8 cellular contexts compared by ENCODE assay signal in genomic region chr5:59810041-59810440, GRCh38.
DNase-seq lines count a peak whose midpoint lies in the region; ATAC-seq and TF ChIP-seq lines count a peak whose summit lies in the region.

No MANE protein-coding gene starts in this region.

- CTCF ChIA-PET in Calu3 (lab: Charles Lee) = interaction anchor here (0.6 to 2.2 kb wide), 3 partner anchors 21 to 477 kb away, joined by 4 to 6 read pairs (median 5); no protein-coding TSS in a partner anchor

- peak; percentile 61 for DNase-seq in Calu3
- DNase-seq in Kasumi-1 (lab: John Stamatoyannopoulos, UW) = peak; percentile 66 to 78
- peak; percentile 59 for DNase-seq in amniotic stem cell (lab: John Stamatoyannopoulos, UW)
- DNase-seq in right atrium auricular region (ENCODE audit: low spot score) = peak; percentile 71
- DNase-seq in retina = peak; percentile 81

- peak overlapping the region; percentile 58 for H3K4me3 Mint-ChIP-seq in Calu3 (ENCODE audit: low read depth, unreplicated experiment)

- intact Hi-C loops in Calu3 (cut with micrococcal nuclease; ENCODE audit: unreplicated experiment) = loop anchor here (1.0 to 5.0 kb wide), 5 partner anchors 257 to 862 kb away; no protein-coding TSS in a partner anchor

- H3K36me3 ChIP-seq in SU-DHL-6 (ENCODE audit: low read length) (no peaks in the 10 kb centered on the region), right atrium auricular region (no peaks in the 10 kb centered on the region)

- H3K27ac ChIP-seq in SU-DHL-6 (ENCODE audit: low read depth, low read length) (no peak overlapping the region), right atrium auricular region (no peak overlapping the region)

- no TSS peak for BruUV-seq in Calu3 (replicated peaks; lab: Mats Ljungman, UMichigan)

- H2AFZ ChIP-seq in SU-DHL-6 (ENCODE audit: low read depth, low read length, severe bottlenecking) = no peak overlapping the region

- no peaks in the 10 kb centered on the region for H3K27me3 ChIP-seq in SU-DHL-6 (ENCODE audit: low read length)
- H3K27me3 ChIP-seq in right atrium auricular region = no peaks in the 10 kb centered on the region

- H3K4me3 ChIP-seq in SU-DHL-6 (ENCODE audit: insufficient read depth, low read length, poor library complexity, severe bottlenecking) (no peak overlapping the region), right atrium auricular region (no peak overlapping the region)

- no peaks in the 10 kb centered on the region for H3K36me3 Mint-ChIP-seq in Calu3 (ENCODE audit: insufficient read depth, unreplicated experiment)

- H3K4me1 ChIP-seq in right atrium auricular region = no peaks in the 10 kb centered on the region

- ATAC-seq in GM21360 (IDR thresholded peaks at IDR 0.05; ENCODE audit: unreplicated experiment) (peak; percentile 68), HG03457 (IDR thresholded peaks at IDR 0.05; ENCODE audit: unreplicated experiment) (no peak)

- no peaks in the 10 kb centered on the region for H3K9me2 ChIP-seq in SU-DHL-6 (replicated peaks; ENCODE audit: insufficient read depth, low read length)

- H3K27ac Mint-ChIP-seq in Calu3 (ENCODE audit: unreplicated experiment) = no peak overlapping the region

- H3K4me1 Mint-ChIP-seq in Calu3 (ENCODE audit: low read depth, unreplicated experiment) = no peaks in the 10 kb centered on the region

- no peaks in the 10 kb centered on the region for H3F3A ChIP-seq in SU-DHL-6 (ENCODE audit: insufficient read depth)

- no peak overlapping the region for H3K9ac ChIP-seq in SU-DHL-6 (ENCODE audit: low read length)

- H3K9me3 Mint-ChIP-seq in Calu3 (ENCODE audit: low read depth, unreplicated experiment) = no peaks in the 10 kb centered on the region

- no peaks in the 10 kb centered on the region for H3K79me2 ChIP-seq in SU-DHL-6 (ENCODE audit: insufficient read depth, low read length)

- H3K9me3 ChIP-seq in SU-DHL-6 (ENCODE audit: insufficient read depth, low read length) (no peaks in the 10 kb centered on the region), right atrium auricular region (no peaks in the 10 kb centered on the region)

- no peaks in the 10 kb centered on the region for H4K20me1 ChIP-seq in SU-DHL-6 (ENCODE audit: low read depth, low read length)

- peak overlapping the region; percentile 45 for H3K4me2 ChIP-seq in SU-DHL-6 (ENCODE audit: low read depth, low read length, poor library complexity, severe bottlenecking)

- H3K27me3 Mint-ChIP-seq in Calu3 (ENCODE audit: unreplicated experiment) = peaks cover 25% of the 10 kb centered on the region

- TF ChIP-seq CTCF in Calu3 (IDR thresholded peaks at IDR 0.05; ENCODE audit: unreplicated experiment) = peak; percentile 90
- peak; percentile 91 for TF ChIP-seq CTCF in SU-DHL-6 (IDR thresholded peaks at IDR 0.05; ENCODE audit: insufficient read depth, low read length, poor library complexity, severe bottlenecking)
- peak; percentile 71 to 93 for TF ChIP-seq CTCF in right atrium auricular region (IDR thresholded peaks at IDR 0.05)
